In genomic region chr19:42351079-42351735, GRCh38 we compare ENCODE assay signal across 25 cellular contexts. TPM values are rescaled to one million over a fixed set of nuclear protein-coding genes. Genes with fewer than 3 reads are reported as not detected.
"Had no signal": no experiment of that assay in that cellular context is flagged by ENCODE, and none has a peak within 500 bp of the region (broad histone marks: within the 10 kb centered on the region; RNA-seq: fewer than 3 reads in every experiment).

No MANE protein-coding gene starts in this region.

- H3K9me3 Mint-ChIP-seq: activated CD4-positive, alpha-beta T cell treated with anti-CD3 and anti-CD28 coated beads, Interleukin-2, amount 10 ng/mL, durations not matched to agents 7 days and 5 days; activated CD8-positive, alpha-beta T cell treated with anti-CD3 and anti-CD28 coated beads for 36 hours; activated naive CD8-positive, alpha-beta T cell treated with anti-CD3 and anti-CD28 coated beads, Interleukin-2, amount 50 U/mL, for 24 hours; endodermal cell; memory B cell; neural crest cell had no signal

- H3K27me3 Mint-ChIP-seq: activated CD4-positive, alpha-beta T cell treated with anti-CD3 and anti-CD28 coated beads, Interleukin-2, amount 10 ng/mL, durations not matched to agents 7 days and 5 days; activated CD8-positive, alpha-beta memory T cell treated with anti-CD3 and anti-CD28 coated beads, Interleukin-2, amount 10 ng/mL, durations not matched to agents 7 days and 5 days; activated CD8-positive, alpha-beta T cell treated with anti-CD3 and anti-CD28 coated beads for 36 hours; activated naive CD8-positive, alpha-beta T cell treated with anti-CD3 and anti-CD28 coated beads, Interleukin-2, amount 50 U/mL, for 24 hours; memory B cell; progenitor cell of endocrine pancreas had no signal

- H3K27me3 ChIP-seq: body of pancreas, esophagus squamous epithelium, heart left ventricle, tibial nerve had no signal

- H3K27ac Mint-ChIP-seq: activated CD4-positive, alpha-beta T cell treated with anti-CD3 and anti-CD28 coated beads, Interleukin-2, amount 10 ng/mL, durations not matched to agents 7 days and 5 days; activated CD8-positive, alpha-beta memory T cell treated with anti-CD3 and anti-CD28 coated beads, Interleukin-2, amount 10 ng/mL, durations not matched to agents 7 days and 5 days; activated CD8-positive, alpha-beta T cell treated with anti-CD3 and anti-CD28 coated beads for 36 hours; activated naive CD8-positive, alpha-beta T cell treated with anti-CD3 and anti-CD28 coated beads, Interleukin-2, amount 50 U/mL, for 24 hours; endodermal cell; memory B cell; progenitor cell of endocrine pancreas had no signal

- H3K4me3 Mint-ChIP-seq: activated CD4-positive, alpha-beta T cell treated with anti-CD3 and anti-CD28 coated beads, Interleukin-2, amount 10 ng/mL, durations not matched to agents 7 days and 5 days; activated CD8-positive, alpha-beta memory T cell treated with anti-CD3 and anti-CD28 coated beads, Interleukin-2, amount 10 ng/mL, durations not matched to agents 7 days and 5 days; activated CD8-positive, alpha-beta T cell treated with anti-CD3 and anti-CD28 coated beads for 36 hours; activated naive CD8-positive, alpha-beta T cell treated with anti-CD3 and anti-CD28 coated beads, Interleukin-2, amount 50 U/mL, for 24 hours; endodermal cell; memory B cell; neural crest cell had no signal

- H3K9me3 ChIP-seq: body of pancreas, esophagus squamous epithelium, heart left ventricle, tibial nerve had no signal

- DNase-seq: activated CD4-positive, alpha-beta T cell treated with anti-CD3 and anti-CD28 coated beads, Interleukin-2, amount 10 ng/mL, durations not matched to agents 7 days and 5 days; activated CD4-positive, CD25-positive, alpha-beta regulatory T cell treated with anti-CD3 and anti-CD28 coated beads, Interleukin-2, amount 50 U/mL, for 72 hours; activated CD8-positive, alpha-beta memory T cell treated with anti-CD3 and anti-CD28 coated beads, Interleukin-2, amount 10 ng/mL, durations not matched to agents 7 days and 5 days; activated CD8-positive, alpha-beta T cell treated with anti-CD3 and anti-CD28 coated beads for 36 hours; activated gamma-delta T cell; activated naive CD4-positive, alpha-beta T cell treated with anti-CD3 and anti-CD28 coated beads, Interleukin-2, amount 50 U/mL, for 16 hours; activated naive CD8-positive, alpha-beta T cell treated with anti-CD3 and anti-CD28 coated beads, Interleukin-2, amount 50 U/mL, for 24 hours; activated T-cell treated with anti-CD3 and anti-CD28 coated beads for 4 hours; body of pancreas; central memory CD4-positive, alpha-beta T cell; endodermal cell; esophagus squamous epithelium; islet precursor cell; left colon; stimulated activated CD4-positive, alpha-beta T cell treated with anti-CD3 and anti-CD28 coated beads, Interleukin-4, amount 100 ng/mL, for 1 hour; stimulated activated naive CD4-positive, alpha-beta T cell treated with Interleukin-2 at 50 U/mL for 16 hours; T-helper 1 cell; WERI-Rb-1 had no signal

- H3K4me3 ChIP-seq: body of pancreas, esophagus squamous epithelium, heart left ventricle, tibial nerve had no signal

- H3K27ac ChIP-seq: body of pancreas, esophagus squamous epithelium, heart left ventricle, tibial nerve, WERI-Rb-1 had no signal

- H3K4me1 ChIP-seq: body of pancreas, heart left ventricle, tibial nerve had no signal

- ATAC-seq: activated CD8-positive, alpha-beta memory T cell treated with anti-CD3 and anti-CD28 coated beads, Interleukin-2, amount 10 ng/mL, durations not matched to agents 7 days and 5 days; activated CD8-positive, alpha-beta T cell treated with anti-CD3 and anti-CD28 coated beads for 36 hours; activated naive CD8-positive, alpha-beta T cell treated with anti-CD3 and anti-CD28 coated beads, Interleukin-2, amount 50 U/mL, for 24 hours; body of pancreas; heart left ventricle; left colon had no signal

- H3K36me3 Mint-ChIP-seq: activated CD8-positive, alpha-beta memory T cell treated with anti-CD3 and anti-CD28 coated beads, Interleukin-2, amount 10 ng/mL, durations not matched to agents 7 days and 5 days had no signal

- H3K4me1 Mint-ChIP-seq: activated CD4-positive, alpha-beta T cell treated with anti-CD3 and anti-CD28 coated beads, Interleukin-2, amount 10 ng/mL, durations not matched to agents 7 days and 5 days; activated CD8-positive, alpha-beta memory T cell treated with anti-CD3 and anti-CD28 coated beads, Interleukin-2, amount 10 ng/mL, durations not matched to agents 7 days and 5 days; endodermal cell had no signal

RNA-seq across cellular contexts. Expression of gene TMEM145, which starts 38.1 kb away (rescaled TPM):
- total RNA-seq: activated CD4-positive, alpha-beta T cell treated with anti-CD3 and anti-CD28 coated beads, Interleukin-2, amount 10 ng/mL, durations not matched to agents 7 days and 5 days; body of pancreas; esophagus squamous epithelium; mononuclear cell had no signal

RNA-seq across cellular contexts. Expression of gene CNFN, which starts 38.9 kb away (rescaled TPM):
- total RNA-seq: activated CD4-positive, alpha-beta T cell treated with anti-CD3 and anti-CD28 coated beads, Interleukin-2, amount 10 ng/mL, durations not matched to agents 7 days and 5 days; activated CD8-positive, alpha-beta memory T cell treated with anti-CD3 and anti-CD28 coated beads, Interleukin-2, amount 10 ng/mL, durations not matched to agents 7 days and 5 days; activated CD8-positive, alpha-beta T cell treated with anti-CD3 and anti-CD28 coated beads for 36 hours; body of pancreas; mononuclear cell; omental fat pad had no signal

RNA-seq across cellular contexts. Expression of gene PRR19, which starts 49.3 kb away (rescaled TPM):
- total RNA-seq: mononuclear cell had no signal
